In genomic region chr20:32742322-32743236, GRCh38 we compare ENCODE assay signal across 1 cellular context.
TF ChIP-seq lines count a peak whose summit lies in the region.

No MANE protein-coding gene starts in this region.

TF ChIP-seq in GM23338, 12 proteins besides CTCF, POLR2A, EP300 and RAD21 (continued from another document):
- TF ChIP-seq ZNF462 (CRISPR knock-in tag; IDR thresholded peaks at IDR 0.05) = no peak
- TF ChIP-seq ZNF331 (CRISPR knock-in tag; IDR thresholded peaks at IDR 0.05; ENCODE audit: low read depth) = no peak
- no peak for TF ChIP-seq EZH2 (IDR thresholded peaks at IDR 0.05; ENCODE audit: low read depth, unreplicated experiment)
- TF ChIP-seq NANOG (IDR thresholded peaks at IDR 0.05; ENCODE audit: borderline replicate concordance) = no peak
- TF ChIP-seq ZNF114 (CRISPR knock-in tag; IDR thresholded peaks at IDR 0.05) = no peak
- TF ChIP-seq REST (IDR thresholded peaks at IDR 0.05; ENCODE audit: unreplicated experiment) = no peak
- TF ChIP-seq ETS1 (IDR thresholded peaks at IDR 0.05) = no peak
- no peak for TF ChIP-seq JUNB (IDR thresholded peaks at IDR 0.05; ENCODE audit: unreplicated experiment)
- TF ChIP-seq CREB1 (CRISPR knock-in tag; IDR thresholded peaks at IDR 0.05; ENCODE audit: low read depth) = no peak
